13 cellular contexts compared by ENCODE assay signal in the genomic region with DNA sequence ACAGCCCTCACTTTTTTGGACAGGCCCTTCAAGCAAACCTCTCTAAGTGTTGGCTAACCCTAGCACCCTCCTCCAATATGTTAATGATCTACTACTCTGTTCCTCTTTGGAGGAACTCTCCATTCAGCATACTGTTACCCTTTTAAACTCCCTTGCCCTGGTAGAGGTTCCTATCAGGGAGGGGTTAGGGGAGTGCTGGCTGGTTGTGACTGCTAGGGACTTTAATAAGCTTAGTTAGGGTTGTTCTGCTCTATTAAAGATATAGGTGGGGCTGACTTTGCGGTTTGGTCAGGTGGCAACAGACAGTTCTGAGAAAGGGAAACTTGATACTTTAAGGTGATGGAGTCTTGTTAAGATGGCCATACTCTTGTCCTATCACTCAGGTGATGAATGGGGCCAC.
"Had no signal": no experiment of that assay in that cellular context is flagged by ENCODE, and none has a peak within 500 bp of the region (broad histone marks: within the 10 kb centered on the region; RNA-seq: fewer than 3 reads in every experiment).

No MANE protein-coding gene starts in this region.

- H2AFZ ChIP-seq: hepatocyte, neural progenitor cell, parathyroid adenoma had no signal

- H3K4me1 ChIP-seq: neural progenitor cell, parathyroid adenoma had no signal

- ATAC-seq: activated CD4-positive, alpha-beta T cell treated with anti-CD3 and anti-CD28 coated beads for 36 hours; activated CD8-positive, alpha-beta T cell treated with anti-CD3 and anti-CD28 coated beads for 36 hours; activated T-cell treated with anti-CD3 and anti-CD28 coated beads, Interleukin-2, amount 50 U/mL, for 4 hours; left lobe of liver; stimulated activated effector memory CD8-positive, alpha-beta T cell treated with anti-CD3 and anti-CD28 coated beads, Interleukin-12 subunit alpha, Interleukin-12 subunit beta, amount 100 ng/mL, for 72 hours had no signal

- H3K27me3 ChIP-seq: dorsolateral prefrontal cortex, hepatocyte, neural progenitor cell had no signal

- H3K4me3 ChIP-seq: dorsolateral prefrontal cortex, hepatocyte, neural progenitor cell had no signal

- H3K27ac ChIP-seq: dorsolateral prefrontal cortex, hepatocyte, neural progenitor cell, parathyroid adenoma had no signal

- H3K4me2 ChIP-seq: hepatocyte, neural progenitor cell had no signal

- H3K79me2 ChIP-seq: hepatocyte, parathyroid adenoma had no signal

- H3K9ac ChIP-seq: neural progenitor cell, parathyroid adenoma had no signal

- DNase-seq: activated CD4-positive, alpha-beta T cell treated with anti-CD3 and anti-CD28 coated beads for 36 hours; activated CD8-positive, alpha-beta T cell treated with anti-CD3 and anti-CD28 coated beads for 36 hours; activated effector memory CD4-positive, alpha-beta T cell treated with Interleukin-2 at 50 U/mL for 16 hours; activated naive CD4-positive, alpha-beta T cell treated with anti-CD3 and anti-CD28 coated beads, Interleukin-2, amount 50 U/mL, for 16 hours; activated T-cell treated with anti-CD3 and anti-CD28 coated beads, Interleukin-2, amount 50 U/mL, for 4 hours; dorsolateral prefrontal cortex; islet precursor cell; stimulated activated CD4-positive, alpha-beta T cell treated with anti-CD3 and anti-CD28 coated beads, Interleukin-2, amount 100 ng/mL, for 24 hours had no signal
